9 cellular contexts compared by ENCODE assay signal in genomic region chrX:51742586-51742985, GRCh38. TPM values are rescaled to one million over a fixed set of nuclear protein-coding genes. Genes with fewer than 3 reads are reported as not detected.
DNase-seq lines count a peak whose midpoint lies in the region; ATAC-seq and TF ChIP-seq lines count a peak whose summit lies in the region.
"Had no signal": no experiment of that assay in that cellular context is flagged by ENCODE, and none has a peak within 500 bp of the region (broad histone marks: within the 10 kb centered on the region; RNA-seq: fewer than 3 reads in every experiment).

No MANE protein-coding gene starts in this region.

- no peak for TF ChIP-seq CTCF in natural killer cell (IDR thresholded peaks at IDR 0.05)
- no peak for TF ChIP-seq CTCF in RWPE1 (conservative IDR thresholded peaks at IDR 0.05; ENCODE audit: low read depth)

- H3K36me3 ChIP-seq in BLaER1 (peaks cover 17% of the 10 kb centered on the region), HUES64 (ENCODE audit: insufficient read depth, low read length) (peaks cover 10% of the 10 kb centered on the region)
- H3K36me3 ChIP-seq: transverse colon had no signal

- peaks cover 10 to 40% of the 10 kb centered on the region in 2 donors for H3K27me3 Mint-ChIP-seq in natural killer cell (ENCODE audit: low read depth in 2 of 2)

- intact Hi-C loops in natural killer cell (cut with micrococcal nuclease) = no loop called here

- DNase-seq in cerebellum (ENCODE audit: low spot score) (peak; percentile 1), natural killer cell (no peak), D341Med (ENCODE audit: low spot score) (no peak), occipital lobe (lab: John Stamatoyannopoulos, UW) (no peak), RWPE1 (ENCODE audit: low spot score) (no peak)

- H3K9me3 ChIP-seq in BLaER1 (peaks cover 32% of the 10 kb centered on the region), HUES64 (ENCODE audit: insufficient read depth, low read depth, low read length) (no peaks in the 10 kb centered on the region)
- H3K9me3 ChIP-seq: transverse colon had no signal

- H3K27ac Mint-ChIP-seq in natural killer cell = peak overlapping the region; percentile 59 to 84

- H3K4me1 Mint-ChIP-seq in natural killer cell = peaks cover 11 to 21% of the 10 kb centered on the region in 2 donors

- peak overlapping the region; percentile 31 for H3K4me3 Mint-ChIP-seq in natural killer cell

- H3K4me2 ChIP-seq in BLaER1 = peak overlapping the region; percentile 64

- CTCF ChIA-PET in RWPE1 (lab: Yijun Ruan, JAX) = no interaction called here

- ATAC-seq in natural killer cell (no peak), HG03159 (IDR thresholded peaks at IDR 0.05; ENCODE audit: unreplicated experiment) (no peak)

- H3K27ac ChIP-seq in BLaER1 = peak overlapping the region; percentile 31; the same call in 1 of the 2 replicates
- peak overlapping the region; percentile 90 for H3K27ac ChIP-seq in HUES64 (ENCODE audit: low read depth, low read length)
- no peak overlapping the region for H3K27ac ChIP-seq in RWPE1

- H3K4me1 ChIP-seq in BLaER1 (peaks cover 4% of the 10 kb centered on the region; the same call in 1 of the 2 replicates), HUES64 (ENCODE audit: insufficient read depth, low read length) (0 out of 2 replicates have a peak, but pooled peaks cover 11% of the 10 kb centered on the region)

- WGBS in HUES64 = 3% methylated on average over 3 of the region's 3 CpGs

- H4K20me1 ChIP-seq in BLaER1 = peaks cover 26% of the 10 kb centered on the region

- H3K36me3 Mint-ChIP-seq in natural killer cell = peaks cover 12% of the 10 kb centered on the region

- peak overlapping the region; percentile 79 for H3K4me3 ChIP-seq in BLaER1
- peak overlapping the region; percentile 97 for H3K4me3 ChIP-seq in HUES64 (ENCODE audit: low read length)

- POLR2A ChIA-PET in RWPE1 (lab: Yijun Ruan, JAX; ENCODE audit: low non-redundant PET) = no interaction called here

- H3K9ac ChIP-seq in BLaER1 (no peak overlapping the region), HUES64 (ENCODE audit: low read depth, low read length) (peak overlapping the region; percentile 88)

- peaks cover 2 to 14% of the 10 kb centered on the region in 2 donors for H3K9me3 Mint-ChIP-seq in natural killer cell

- H3K27me3 ChIP-seq in BLaER1 (peaks cover 85% of the 10 kb centered on the region), HUES64 (ENCODE audit: insufficient read depth, low read length) (no peaks in the 10 kb centered on the region)
- H3K27me3 ChIP-seq: transverse colon had no signal

RNA-seq across cellular contexts. Expression of gene GSPT2, which starts 0.7 kb away (rescaled TPM):
- polyA plus RNA-seq in HUES64 (2013, experiment 1 of 2) = 27.4 TPM
- polyA plus RNA-seq in HUES64 (2013, experiment 2 of 2) = 27.0 TPM
- total RNA-seq in cerebellum (12.7 TPM), natural killer cell (1 to 10 TPM; 8.0 to 8.5 (median 8.2) TPM), occipital lobe (15.8 TPM)

RNA-seq across cellular contexts. Expression of gene CENPVL1, which starts 32.3 kb away (rescaled TPM):
- polyA plus RNA-seq in HUES64 (2013, experiment 1 of 2) = 1.9 TPM
- polyA plus RNA-seq in HUES64 (2013, experiment 2 of 2) = 1.9 TPM
- 2.4 TPM for total RNA-seq in cerebellum
- not detected for total RNA-seq in natural killer cell
- 1.7 TPM for total RNA-seq in occipital lobe
- total RNA-seq: transverse colon had no signal

RNA-seq across cellular contexts. Expression of gene CENPVL2, which starts 60.0 kb away (rescaled TPM):
- polyA plus RNA-seq in HUES64 (2013, experiment 1 of 2) = 1.9 TPM
- 1.9 TPM for polyA plus RNA-seq in HUES64 (2013, experiment 2 of 2)
- total RNA-seq in cerebellum (2.4 TPM), natural killer cell (not detected), occipital lobe (1.7 TPM)
- total RNA-seq: transverse colon had no signal
